Comparison of ENCODE assay signal across 8 cellular contexts in the genomic region with DNA sequence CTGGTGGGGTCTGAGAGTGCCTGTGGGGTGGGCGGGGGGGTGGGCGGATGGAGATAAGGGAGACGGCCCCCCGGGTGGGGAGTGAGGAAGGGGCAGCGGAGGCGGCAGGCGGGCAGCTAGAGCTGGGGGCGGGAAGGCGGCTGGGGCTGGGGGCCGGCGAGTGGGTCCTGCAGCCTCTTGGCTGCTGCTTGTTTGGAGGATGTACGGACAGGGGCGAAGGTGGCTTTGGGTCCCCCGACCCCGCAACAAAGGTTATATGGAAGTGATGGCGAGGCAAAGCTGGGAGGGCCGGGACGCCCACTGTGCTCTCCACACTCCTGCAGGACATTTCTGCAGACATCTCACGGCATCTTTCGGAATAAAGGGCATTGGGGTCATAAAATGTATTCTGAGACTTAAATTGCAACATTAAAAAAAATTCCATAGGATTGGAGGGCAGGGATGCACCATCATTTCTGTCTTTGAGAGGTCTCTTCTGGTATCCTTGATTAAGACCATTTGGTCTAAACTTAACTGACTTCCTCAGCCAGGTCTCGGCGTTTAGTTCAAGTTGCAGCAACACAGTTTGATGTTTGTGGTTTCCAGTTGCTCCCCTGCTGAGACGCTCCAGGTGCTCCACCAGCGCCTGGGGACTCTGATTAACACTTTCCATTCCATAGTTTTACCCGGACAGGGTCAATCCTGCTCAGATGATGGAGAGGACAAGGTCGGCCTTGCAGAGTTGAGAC.
DNase-seq lines count a peak whose midpoint lies in the region; ATAC-seq and TF ChIP-seq lines count a peak whose summit lies in the region.

No MANE protein-coding gene starts in this region.

- peak overlapping the region; percentile 89 for H3K27ac Mint-ChIP-seq in CD8-positive, alpha-beta T cell

- peak in 3 of 7 experiments; percentile 11 to 63 (median 23) for DNase-seq in CD8-positive, alpha-beta T cell
- DNase-seq in SHP77 treated with DMSO at 0.1 percent for 48 hours (lab: John Stamatoyannopoulos, UW) (peak; percentile 64), transverse colon (peak; percentile 14)

- no peak for TF ChIP-seq POLR2A in transverse colon (IDR thresholded peaks at IDR 0.05)

- H3K4me1 Mint-ChIP-seq in CD8-positive, alpha-beta T cell (ENCODE audit: low read depth): peaks cover 54% of the 10 kb centered on the region

- no peaks in the 10 kb centered on the region for H3K27me3 ChIP-seq in CD8-positive, alpha-beta T cell (ENCODE audit: insufficient read depth, low read length)
- no peaks in the 10 kb centered on the region for H3K27me3 ChIP-seq in HUES6 (ENCODE audit: control insufficient read depth, insufficient read depth, low read length)
- H3K27me3 ChIP-seq in ectodermal cell (ENCODE audit: control insufficient read depth, insufficient read depth, low read length, poor library complexity, severe bottlenecking): no peaks in the 10 kb centered on the region
- no peaks in the 10 kb centered on the region for H3K27me3 ChIP-seq in transverse colon

- TF ChIP-seq CTCF in CD8-positive, alpha-beta T cell (IDR thresholded peaks at IDR 0.05): no peak
- no peak for TF ChIP-seq CTCF in transverse colon (IDR thresholded peaks at IDR 0.05)

- H3K4me3 Mint-ChIP-seq in CD8-positive, alpha-beta T cell: peak overlapping the region; percentile 94

- peaks cover 26% of the 10 kb centered on the region for H3K4me1 ChIP-seq in CD8-positive, alpha-beta T cell (ENCODE audit: insufficient read depth, low read length)
- H3K4me1 ChIP-seq in HUES6 (ENCODE audit: control insufficient read depth, insufficient read depth, low read length): peaks cover 64% of the 10 kb centered on the region
- peaks cover 52% of the 10 kb centered on the region for H3K4me1 ChIP-seq in ectodermal cell (ENCODE audit: control insufficient read depth, insufficient read depth, low read length)
- peaks cover 33% of the 10 kb centered on the region for H3K4me1 ChIP-seq in mesodermal cell (ENCODE audit: control insufficient read depth, insufficient read depth, low read length, poor library complexity, severe bottlenecking)
- peaks cover 15 to 58% (median 32%) of the 10 kb centered on the region in 4 donors for H3K4me1 ChIP-seq in transverse colon

- no peaks in the 10 kb centered on the region for H3K9me3 ChIP-seq in CD8-positive, alpha-beta T cell (ENCODE audit: low read length)
- H3K9me3 ChIP-seq in HUES6 (ENCODE audit: control insufficient read depth, insufficient read depth, low read depth, low read length) (no peaks in the 10 kb centered on the region), ectodermal cell (ENCODE audit: control insufficient read depth, low read length) (no peaks in the 10 kb centered on the region), mesodermal cell (ENCODE audit: control insufficient read depth, low read length) (no peaks in the 10 kb centered on the region), transverse colon (no peaks in the 10 kb centered on the region)

- no peaks in the 10 kb centered on the region for H3K27me3 Mint-ChIP-seq in CD8-positive, alpha-beta T cell (ENCODE audit: low read depth)

- H3K9me3 Mint-ChIP-seq in CD8-positive, alpha-beta T cell: no peaks in the 10 kb centered on the region

- TF ChIP-seq EP300 in transverse colon (IDR thresholded peaks at IDR 0.05; ENCODE audit: low read depth): no peak

- H3K36me3 Mint-ChIP-seq in CD8-positive, alpha-beta T cell: peaks cover 3% of the 10 kb centered on the region

- intact Hi-C loops in CD8-positive, alpha-beta T cell (cut with DNase I, micrococcal nuclease): loop anchor here (1.0 to 10.0 kb wide), 11 partner anchors 35 to 1222 kb away; a partner anchor contains a TSS
- intact Hi-C loops in transverse colon (cut with DNase I; ENCODE audit: low total_unique reads): loop anchor here (5.0 kb wide), 2 partner anchors 120 to 345 kb away; a partner anchor contains a TSS

- ATAC-seq in CD8-positive, alpha-beta T cell: no peak
- ATAC-seq in GM21390 (IDR thresholded peaks at IDR 0.05; ENCODE audit: unreplicated experiment): no peak
- ATAC-seq in GM18511 (IDR thresholded peaks at IDR 0.05; ENCODE audit: unreplicated experiment): no peak

- H3K27ac ChIP-seq in CD8-positive, alpha-beta T cell (ENCODE audit: low read depth, low read length): peak overlapping the region; percentile 58
- peak overlapping the region; percentile 95; the same call in 1 of the 2 replicates for H3K27ac ChIP-seq in HUES6 (ENCODE audit: low read depth, low read length)
- peak overlapping the region; percentile 80 for H3K27ac ChIP-seq in ectodermal cell (ENCODE audit: insufficient read depth, low read depth, low read length, poor library complexity, severe bottlenecking)
- peak overlapping the region; percentile 98 for H3K27ac ChIP-seq in mesodermal cell (ENCODE audit: low read depth, low read length, severe bottlenecking)
- peak overlapping the region; percentile 85 to 97 (median 90) for H3K27ac ChIP-seq in transverse colon

- peak overlapping the region; percentile 66 for H3K9ac ChIP-seq in HUES6 (ENCODE audit: low read length)

- no peaks in the 10 kb centered on the region for H3K36me3 ChIP-seq in CD8-positive, alpha-beta T cell (ENCODE audit: insufficient read depth, low read length)
- H3K36me3 ChIP-seq in HUES6 (ENCODE audit: control insufficient read depth, insufficient read depth, low read length): no peaks in the 10 kb centered on the region
- H3K36me3 ChIP-seq in ectodermal cell (ENCODE audit: control insufficient read depth, insufficient read depth, low read length): no peaks in the 10 kb centered on the region
- H3K36me3 ChIP-seq in mesodermal cell (ENCODE audit: control insufficient read depth, insufficient read depth, low read length): no peaks in the 10 kb centered on the region
- no peaks in the 10 kb centered on the region for H3K36me3 ChIP-seq in transverse colon

- POLR2A ChIA-PET in CD8-positive, alpha-beta T cell (lab: Charles Lee): interaction anchor here (0.6 to 4.0 kb wide), 16 partner anchors 13 to 551 kb away, joined by 3 to 142 read pairs (median 4); a partner anchor contains a TSS

- CTCF ChIA-PET in CD8-positive, alpha-beta T cell (lab: Charles Lee): interaction anchor here (0.7 to 4.8 kb wide), 8 partner anchors 14 to 1670 kb away, joined by 3 to 41 read pairs (median 5); a partner anchor contains a TSS

- in situ Hi-C loops in transverse colon (cut with MboI; ENCODE audit: low pct_ligation_motif_present in 1 of 4, low pct_unique_long_range_greater_than_20kb in 1 of 4, low sequenced_read_pairs in 3 of 4): loop anchor here in 2 of 4 donors (5.0 to 10.0 kb wide), 3 partner anchors 65 to 312 kb away; no protein-coding TSS in a partner anchor

- 3% methylated on average over 26 of the region's 26 CpGs for WGBS in ectodermal cell, 2 experiments
- WGBS in mesodermal cell (ENCODE audit: insufficient coverage in 2 of 2), 2 experiments: 1 to 6% methylated on average over 12 to 16 of the region's 26 CpGs
- WGBS in transverse colon (ENCODE audit: low coverage in 1 of 2), 2 donors: 8 to 9% methylated on average over 9 to 26 of the region's 26 CpGs

- H3K4me3 ChIP-seq in CD8-positive, alpha-beta T cell (ENCODE audit: low read depth, low read length): peak overlapping the region; percentile 38
- H3K4me3 ChIP-seq in HUES6 (ENCODE audit: low read depth, low read length) (peak overlapping the region; percentile 63), ectodermal cell (ENCODE audit: insufficient read depth, low read depth, low read length) (peak overlapping the region; percentile 22), mesodermal cell (ENCODE audit: extremely low read depth, insufficient read depth, low read length, poor library complexity, severe bottlenecking) (peak overlapping the region; percentile 28), transverse colon (peak overlapping the region; percentile 41 to 65 (median 50))
